In genomic region chr2:45745231-45745630, GRCh38 we compare ENCODE assay signal across 13 cellular contexts.
"Had no signal": no experiment of that assay in that cellular context is flagged by ENCODE, and none has a peak within 500 bp of the region (broad histone marks: within the 10 kb centered on the region; RNA-seq: fewer than 3 reads in every experiment).

No MANE protein-coding gene starts in this region.

- ATAC-seq: activated CD8-positive, alpha-beta T cell treated with anti-CD3 and anti-CD28 coated beads, Interleukin-2, amount 10 ng/mL, durations not matched to agents 7 days and 5 days; natural killer cell had no signal

- H3K27ac ChIP-seq: VCaP had no signal

- DNase-seq: activated CD4-positive, alpha-beta T cell treated with anti-CD3 and anti-CD28 coated beads for 4 hours; activated CD8-positive, alpha-beta memory T cell treated with anti-CD3 and anti-CD28 coated beads, Interleukin-2, amount 50 U/mL, for 48 hours; activated CD8-positive, alpha-beta T cell treated with anti-CD3 and anti-CD28 coated beads, Interleukin-2, amount 10 ng/mL, durations not matched to agents 7 days and 5 days; activated naive CD4-positive, alpha-beta T cell treated with Interleukin-2 at 50 U/mL for 16 hours; caudate nucleus; effector memory CD4-positive, alpha-beta T cell; hypothalamus; kidney glomerular epithelial cell; natural killer cell; nucleus accumbens; T-helper 9 cell; trophoblast cell had no signal
